ENCODE assay signal across 8 cellular contexts in genomic region chr6:26031595-26032386, GRCh38. TPM values are rescaled to one million over a fixed set of nuclear protein-coding genes. Genes with fewer than 3 reads are reported as not detected.
DNase-seq lines count a peak whose midpoint lies in the region; ATAC-seq and TF ChIP-seq lines count a peak whose summit lies in the region.

No MANE protein-coding gene starts in this region.

- H3F3A ChIP-seq in smooth muscle cell (ENCODE audit: low read depth) = peaks cover 7% of the 10 kb centered on the region

- ATAC-seq in GM18909 (IDR thresholded peaks at IDR 0.05; ENCODE audit: poor library complexity, unreplicated experiment) (peak; percentile 56), HG03175 (IDR thresholded peaks at IDR 0.05; ENCODE audit: unreplicated experiment) (peak; percentile 57)

- H3K4me3 ChIP-seq in smooth muscle cell = peak overlapping the region; percentile 64

- peak overlapping the region; percentile 95 to 98 (median 96) for H3K27ac Mint-ChIP-seq in immature natural killer cell

- H2AFZ ChIP-seq in smooth muscle cell (ENCODE audit: low read depth) = peak overlapping the region; percentile 85

- H3K27me3 Mint-ChIP-seq in immature natural killer cell (ENCODE audit: low read depth in 3 of 3) = peaks cover 16 to 34% (median 21%) of the 10 kb centered on the region in 3 donors

- H3K36me3 ChIP-seq in smooth muscle cell (ENCODE audit: low read depth) = no peaks in the 10 kb centered on the region

- H3K79me2 ChIP-seq in smooth muscle cell (ENCODE audit: low read depth) = no peaks in the 10 kb centered on the region

- under 1% methylated on average over 46 of the region's 46 CpGs for WGBS in smooth muscle cell (ENCODE audit: low lambda C conversion rate)

- no peaks in the 10 kb centered on the region for H3K9me3 Mint-ChIP-seq in immature natural killer cell

- DNase-seq in AG20443 (ENCODE audit: low spot score) (peak; percentile 94), NCI-H2227 (lab: John Stamatoyannopoulos, UW; ENCODE audit: unreplicated experiment) (peak; percentile 98), immature natural killer cell (peak; percentile 87 to 89 (median 88)), smooth muscle cell (lab: John Stamatoyannopoulos, UW; ENCODE audit: unreplicated experiment) (peak; percentile 31)
- peak; percentile 88 for DNase-seq in central memory CD4-positive, alpha-beta T cell

- peak overlapping the region; percentile 90 for H3K4me2 ChIP-seq in smooth muscle cell

- peak overlapping the region; percentile 92 to 97 (median 95) for H3K4me3 Mint-ChIP-seq in immature natural killer cell

- H3K4me1 ChIP-seq in smooth muscle cell (ENCODE audit: low read depth) = peaks cover 39% of the 10 kb centered on the region

- TF ChIP-seq CTCF in VCaP (conservative IDR thresholded peaks at IDR 0.05) (peak; percentile 44), smooth muscle cell (IDR thresholded peaks at IDR 0.05; ENCODE audit: borderline replicate concordance, insufficient read depth, poor library complexity, severe bottlenecking) (no peak)

- no peaks in the 10 kb centered on the region for H4K20me1 ChIP-seq in smooth muscle cell (ENCODE audit: low read depth)

- peaks cover 60 to 61% of the 10 kb centered on the region in 2 donors for H3K4me1 Mint-ChIP-seq in immature natural killer cell

- no peaks in the 10 kb centered on the region for H3K27me3 ChIP-seq in smooth muscle cell (ENCODE audit: low read depth)

- H3K9ac ChIP-seq in smooth muscle cell (ENCODE audit: low read depth) = peak overlapping the region; percentile 53

- H3K27ac ChIP-seq in VCaP = peak overlapping the region; percentile 74
- H3K27ac ChIP-seq in smooth muscle cell (ENCODE audit: low read depth) = peak overlapping the region; percentile 80

- H3K36me3 Mint-ChIP-seq in immature natural killer cell = no peaks in the 10 kb centered on the region

- no peaks in the 10 kb centered on the region for H3K9me3 ChIP-seq in smooth muscle cell (replicated peaks; ENCODE audit: low read depth)

RNA-seq across cellular contexts. Expression of gene HFE, which starts 55.4 kb away (rescaled TPM):
- polyA plus RNA-seq in immature natural killer cell (1 to 10 TPM in 2 of 3 donors, under 1 TPM in 1; 0.90 to 5.1 (median 1.8) TPM), smooth muscle cell (2.1 and 7.5 TPM in 2 replicates)
- total RNA-seq in smooth muscle cell = 4.9 and 5.5 TPM in 2 replicates

Comparison
In these comparisons a context has a peak if more than half of its experiments do, and no peak if none do; other contexts are left out.
1. Peak in every context shown above with its lines: DNase-seq, ATAC-seq, H3K4me3 ChIP-seq and H3K27ac ChIP-seq.
2. DNase-seq: peak in every context shown above with its lines; median percentile 98 in NCI-H2227; 94 in AG20443; 88 in central memory CD4-positive, alpha-beta T cell; 88 in immature natural killer cell; 31 in smooth muscle cell.